9 cellular contexts compared by ENCODE assay signal in genomic region chr6:12075067-12075563, GRCh38.
DNase-seq lines count a peak whose midpoint lies in the region; ATAC-seq, FAIRE-seq and TF ChIP-seq lines count a peak whose summit lies in the region.
"Had no signal": no experiment of that assay in that cellular context is flagged by ENCODE, and none has a peak within 500 bp of the region (broad histone marks: within the 10 kb centered on the region; RNA-seq: fewer than 3 reads in every experiment).

No MANE protein-coding gene starts in this region.

- H3K4me2 ChIP-seq in KMS-11: no peak overlapping the region

- H3K27me3 ChIP-seq in KMS-11 (ENCODE audit: insufficient read depth, low read depth) (no peaks in the 10 kb centered on the region), small intestine (ENCODE audit: control insufficient read depth in 2 of 2, insufficient read depth in 2 of 2, low read length in 2 of 2) (no peaks in the 10 kb centered on the region)

- H3K4me1 Mint-ChIP-seq in brain (peaks cover 21% of the 10 kb centered on the region), nephron progenitor cell (peaks cover 27% of the 10 kb centered on the region)

- no peak overlapping the region for H2AFZ ChIP-seq in KMS-11 (ENCODE audit: low read depth)

- WGBS in small intestine, 3 donors: 63 to 66% (median 63%) methylated on average over 9 of the region's 9 CpGs

- H3K9me3 ChIP-seq in small intestine (ENCODE audit: control insufficient read depth, low read depth): no peaks in the 10 kb centered on the region

- FAIRE-seq in D721Med (lab: Jason Lieb, UNC): no peak
- FAIRE-seq in small intestine (lab: Jason Lieb, UNC): no peak

- H3K4me1 ChIP-seq in KMS-11 (ENCODE audit: low read depth, poor library complexity, severe bottlenecking): peaks cover 23% of the 10 kb centered on the region
- H3K4me1 ChIP-seq in small intestine (ENCODE audit: control insufficient read depth in 2 of 2, insufficient read depth in 1 of 2, low read depth in 1 of 2, low read length in 1 of 2): no peaks in the 10 kb centered on the region

- H3K9ac ChIP-seq in KMS-11: no peak overlapping the region

- peaks cover 10% of the 10 kb centered on the region for H3K36me3 Mint-ChIP-seq in brain
- H3K36me3 Mint-ChIP-seq in nephron progenitor cell (ENCODE audit: low read depth): peaks cover 15% of the 10 kb centered on the region

- H3K36me3 ChIP-seq in KMS-11 (ENCODE audit: insufficient read depth): no peaks in the 10 kb centered on the region
- no peaks in the 10 kb centered on the region for H3K36me3 ChIP-seq in small intestine (ENCODE audit: control insufficient read depth in 2 of 2, insufficient read depth in 2 of 2, low read length in 2 of 2)

- TF ChIP-seq CTCF in D721Med (IDR thresholded peaks at IDR 0.05; ENCODE audit: insufficient read depth, missing control alignments) (peak; percentile 33), KMS-11 (conservative IDR thresholded peaks at IDR 0.05; ENCODE audit: low read depth, low read length) (peak; percentile 51), brain (conservative IDR thresholded peaks at IDR 0.05) (peak; percentile 46 to 63), nephron progenitor cell (IDR thresholded peaks at IDR 0.05) (peak; percentile 21)

- DNase-seq in D721Med (ENCODE audit: insufficient read length, low spot score) (no peak), nephron progenitor cell (no peak), DMS 273 treated with DMSO at 0.1 percent for 48 hours (lab: John Stamatoyannopoulos, UW) (no peak), DMS79 (lab: John Stamatoyannopoulos, UW) (no peak), small intestine (no peak)
- DNase-seq: NCI-H1694 treated with DMSO at 0.1 percent for 48 hours had no signal

- H3K27me3 Mint-ChIP-seq in brain: no peaks in the 10 kb centered on the region
- peaks cover 2% of the 10 kb centered on the region for H3K27me3 Mint-ChIP-seq in nephron progenitor cell (ENCODE audit: low read depth, poor library complexity)

- H3K27ac ChIP-seq in KMS-11: no peak overlapping the region
- H3K27ac ChIP-seq in small intestine (ENCODE audit: low read depth in 1 of 2, low read length in 1 of 2): no peak overlapping the region

- no peak overlapping the region for H3K4me3 ChIP-seq in KMS-11 (IDR thresholded peaks at IDR 0.05; ENCODE audit: insufficient read depth, low read depth, low read length)
- no peak overlapping the region for H3K4me3 ChIP-seq in small intestine (ENCODE audit: low read depth in 1 of 2, low read length in 2 of 2)

- no peaks in the 10 kb centered on the region; the same call in 1 of the 2 replicates for H4K20me1 ChIP-seq in KMS-11 (ENCODE audit: insufficient read depth)

- H3K9me3 Mint-ChIP-seq in brain (peaks cover 0 to 6% (median 3%) of the 10 kb centered on the region in 5 experiments), nephron progenitor cell (no peaks in the 10 kb centered on the region)

- H3K4me3 Mint-ChIP-seq in brain (no peak overlapping the region), nephron progenitor cell (no peak overlapping the region)

- ATAC-seq in GM18517 (IDR thresholded peaks at IDR 0.05; ENCODE audit: unreplicated experiment): no peak

- H3K27ac Mint-ChIP-seq in brain (peak overlapping the region in 1 of 5 experiments; percentile 22), nephron progenitor cell (peak overlapping the region; percentile 24)

- peaks cover 58% of the 10 kb centered on the region for H3K79me2 ChIP-seq in KMS-11 (ENCODE audit: insufficient read depth, low read depth)
